Comparison of ENCODE assay signal across 20 cellular contexts in genomic region chr19:24062222-24062621, GRCh38. TPM values are rescaled to one million over a fixed set of nuclear protein-coding genes. Genes with fewer than 3 reads are reported as not detected.
A peak's percentile ranks its signal among the peaks of the same experiment; 100 is the strongest.
DNase-seq lines count a peak whose midpoint lies in the region; ATAC-seq lines count a peak whose summit lies in the region.
"Had no signal": no experiment of that assay in that cellular context is flagged by ENCODE, and none has a peak within 500 bp of the region (broad histone marks: within the 10 kb centered on the region; RNA-seq: fewer than 3 reads in every experiment).

No MANE protein-coding gene starts in this region.

- H3K36me3 Mint-ChIP-seq in activated T-cell treated with anti-CD3 and anti-CD28 coated beads, Interleukin-2, amount 50 U/mL, for 4 hours (ENCODE audit: insufficient read depth) = peaks cover 40% of the 10 kb centered on the region
- peaks cover 52% of the 10 kb centered on the region for H3K36me3 Mint-ChIP-seq in activated T-helper 17 cell treated with anti-CD3 and anti-CD28 coated beads, Interleukin-2, amount 50 U/mL, for 72 hours (ENCODE audit: low read depth)
- H3K36me3 Mint-ChIP-seq in stimulated activated naive B cell treated with anti-CD40 and anti-IgM and Interleukin-4, amounts not matched to agents 10 μg/mL and 1 μg/mL and 100 μg/mL, for 72 hours = peaks cover 37 to 44% of the 10 kb centered on the region in 2 donors

- H3K27me3 Mint-ChIP-seq in activated T-cell treated with anti-CD3 and anti-CD28 coated beads, Interleukin-2, amount 50 U/mL, for 4 hours (ENCODE audit: low read depth) = no peaks in the 10 kb centered on the region
- H3K27me3 Mint-ChIP-seq in activated T-helper 17 cell treated with anti-CD3 and anti-CD28 coated beads, Interleukin-2, amount 50 U/mL, for 72 hours = no peaks in the 10 kb centered on the region
- H3K27me3 Mint-ChIP-seq in stimulated activated naive B cell treated with anti-CD40 and anti-IgM and Interleukin-4, amounts not matched to agents 10 μg/mL and 1 μg/mL and 100 μg/mL, for 72 hours = no peaks in the 10 kb centered on the region
- H3K27me3 Mint-ChIP-seq: brain; CD4-positive, alpha-beta T cell; progenitor cell of endocrine pancreas had no signal

- DNase-seq in activated T-cell treated with anti-CD3 and anti-CD28 coated beads, Interleukin-2, amount 50 U/mL, for 4 hours = no peak
- DNase-seq in activated T-cell treated with anti-CD3 and anti-CD28 coated beads for 4 hours (no peak), SHP77 treated with DMSO at 0.1 percent for 48 hours (lab: John Stamatoyannopoulos, UW) (no peak), head of caudate nucleus (no peak), AG08395 (ENCODE audit: low spot score) (no peak)
- DNase-seq in stimulated activated naive B cell treated with anti-CD40 and anti-IgM and Interleukin-4, amounts not matched to agents 10 μg/mL and 1 μg/mL and 100 μg/mL, for 72 hours = no peak
- DNase-seq: CD4-positive, alpha-beta T cell; immature natural killer cell; left ventricle myocardium superior; midbrain; NCI-H1417; NCI-H774; stimulated activated CD4-positive, alpha-beta T cell treated with anti-CD3 and anti-CD28 coated beads, Interleukin-1b, Interleukin-23, amount 100 ng/mL, for 48 hours; stomach; trophoblast cell had no signal

- no peaks in the 10 kb centered on the region for H3K4me1 Mint-ChIP-seq in activated T-cell treated with anti-CD3 and anti-CD28 coated beads, Interleukin-2, amount 50 U/mL, for 4 hours (ENCODE audit: low read depth)
- peaks cover 8% of the 10 kb centered on the region for H3K4me1 Mint-ChIP-seq in activated T-helper 17 cell treated with anti-CD3 and anti-CD28 coated beads, Interleukin-2, amount 50 U/mL, for 72 hours
- peaks cover 0 to 2% of the 10 kb centered on the region in 2 donors for H3K4me1 Mint-ChIP-seq in stimulated activated naive B cell treated with anti-CD40 and anti-IgM and Interleukin-4, amounts not matched to agents 10 μg/mL and 1 μg/mL and 100 μg/mL, for 72 hours
- H3K4me1 Mint-ChIP-seq: brain, nephron had no signal

- intact Hi-C loops in head of caudate nucleus (cut with DNase I) = no loop called here

- peak overlapping the region; percentile 65 for H3K27ac Mint-ChIP-seq in activated T-helper 17 cell treated with anti-CD3 and anti-CD28 coated beads, Interleukin-2, amount 50 U/mL, for 72 hours
- no peak overlapping the region for H3K27ac Mint-ChIP-seq in stimulated activated naive B cell treated with anti-CD40 and anti-IgM and Interleukin-4, amounts not matched to agents 10 μg/mL and 1 μg/mL and 100 μg/mL, for 72 hours
- H3K27ac Mint-ChIP-seq: brain; CD4-positive, alpha-beta T cell; immature natural killer cell; nephron; progenitor cell of endocrine pancreas had no signal

- ATAC-seq in activated T-cell treated with anti-CD3 and anti-CD28 coated beads, Interleukin-2, amount 50 U/mL, for 4 hours = peak; percentile 24 to 33
- ATAC-seq in GM18907 (IDR thresholded peaks at IDR 0.05; ENCODE audit: unreplicated experiment) = peak; percentile 59
- ATAC-seq in activated T-helper 17 cell treated with anti-CD3 and anti-CD28 coated beads, Interleukin-2, amount 50 U/mL, for 72 hours (replicated peaks) = peak; percentile 57
- peak; percentile 60 to 63 for ATAC-seq in stimulated activated naive B cell treated with anti-CD40 and anti-IgM and Interleukin-4, amounts not matched to agents 10 μg/mL and 1 μg/mL and 100 μg/mL, for 72 hours (replicated peaks)
- ATAC-seq: left ventricle myocardium superior had no signal

- no peak overlapping the region for H3K4me3 Mint-ChIP-seq in activated T-cell treated with anti-CD3 and anti-CD28 coated beads, Interleukin-2, amount 50 U/mL, for 4 hours
- H3K4me3 Mint-ChIP-seq in activated T-helper 17 cell treated with anti-CD3 and anti-CD28 coated beads, Interleukin-2, amount 50 U/mL, for 72 hours = no peak overlapping the region
- H3K4me3 Mint-ChIP-seq in stimulated activated naive B cell treated with anti-CD40 and anti-IgM and Interleukin-4, amounts not matched to agents 10 μg/mL and 1 μg/mL and 100 μg/mL, for 72 hours = no peak overlapping the region
- H3K4me3 Mint-ChIP-seq: brain; CD4-positive, alpha-beta T cell; immature natural killer cell; nephron had no signal

- H3K9me3 Mint-ChIP-seq in activated T-cell treated with anti-CD3 and anti-CD28 coated beads, Interleukin-2, amount 50 U/mL, for 4 hours = no peaks in the 10 kb centered on the region
- H3K9me3 Mint-ChIP-seq in activated T-helper 17 cell treated with anti-CD3 and anti-CD28 coated beads, Interleukin-2, amount 50 U/mL, for 72 hours = no peaks in the 10 kb centered on the region
- no peaks in the 10 kb centered on the region for H3K9me3 Mint-ChIP-seq in stimulated activated naive B cell treated with anti-CD40 and anti-IgM and Interleukin-4, amounts not matched to agents 10 μg/mL and 1 μg/mL and 100 μg/mL, for 72 hours
- H3K9me3 Mint-ChIP-seq: brain; CD4-positive, alpha-beta T cell; immature natural killer cell; nephron had no signal

RNA-seq across cellular contexts. Expression of gene ZNF254, which starts 24.8 kb away (rescaled TPM):
- total RNA-seq in activated T-cell treated with anti-CD3 and anti-CD28 coated beads, Interleukin-2, amount 50 U/mL, for 4 hours = 1 to 10 TPM; 5.6 to 7.0 (median 6.8) TPM
- 10 to 100 TPM in 1 of 2 donors, 1 to 10 TPM in 1; 9.6 to 10.2 TPM for total RNA-seq in activated T-helper 17 cell treated with anti-CD3 and anti-CD28 coated beads, Interleukin-2, amount 50 U/mL, for 72 hours
